Comparison of ENCODE assay signal across 20 cellular contexts in genomic region chr3:64134882-64135281, GRCh38.
DNase-seq lines count a peak whose midpoint lies in the region; TF ChIP-seq lines count a peak whose summit lies in the region.
"Had no signal": no experiment of that assay in that cellular context is flagged by ENCODE, and none has a peak within 500 bp of the region (broad histone marks: within the 10 kb centered on the region; RNA-seq: fewer than 3 reads in every experiment).

No MANE protein-coding gene starts in this region.

- no peak overlapping the region for H3K27ac ChIP-seq in endodermal cell (ENCODE audit: low read depth, low read length)
- peak overlapping the region; percentile 96 for H3K27ac ChIP-seq in smooth muscle cell (ENCODE audit: low read depth)
- H3K27ac ChIP-seq in stomach, result peak overlapping the region in 1 of 5 donors; percentile 41
- no peak overlapping the region for H3K27ac ChIP-seq in coronary artery
- H3K27ac ChIP-seq: 22Rv1, BLaER1, C4-2B had no signal

- intact Hi-C loops in head of caudate nucleus (cut with DNase I) (no loop called here), stomach (cut with DNase I; ENCODE audit: low total_unique reads) (no loop called here)

- 85 to 90% methylated on average over 3 of the region's 3 CpGs for WGBS in endodermal cell (ENCODE audit: insufficient coverage in 1 of 2, insufficient read length in 1 of 2), 2 experiments
- 30% methylated on average over 3 of the region's 3 CpGs for WGBS in smooth muscle cell (ENCODE audit: low lambda C conversion rate)
- 34 to 56% (median 46%) methylated on average over 3 of the region's 3 CpGs for WGBS in stomach, 5 donors

- peaks cover 28% of the 10 kb centered on the region for H3F3A ChIP-seq in smooth muscle cell (ENCODE audit: low read depth)

- TF ChIP-seq POLR2A in stomach (IDR thresholded peaks at IDR 0.05), result no peak

- H3K9me3 ChIP-seq in endodermal cell (ENCODE audit: control insufficient read depth, low read length) (no peaks in the 10 kb centered on the region), smooth muscle cell (replicated peaks; ENCODE audit: low read depth) (no peaks in the 10 kb centered on the region), stomach (no peaks in the 10 kb centered on the region)
- H3K9me3 ChIP-seq: BLaER1 had no signal

- peaks cover 24% of the 10 kb centered on the region for H3K79me2 ChIP-seq in smooth muscle cell (ENCODE audit: low read depth)

- H3K27me3 ChIP-seq in endodermal cell (ENCODE audit: control insufficient read depth, insufficient read depth, low read length, poor library complexity, severe bottlenecking) (no peaks in the 10 kb centered on the region), smooth muscle cell (ENCODE audit: low read depth) (no peaks in the 10 kb centered on the region), stomach (no peaks in the 10 kb centered on the region)
- H3K27me3 ChIP-seq: BLaER1 had no signal

- H3K4me2 ChIP-seq in smooth muscle cell, result peak overlapping the region; percentile 63
- H3K4me2 ChIP-seq: BLaER1, GM23338 had no signal

- H3K9ac ChIP-seq in endodermal cell (ENCODE audit: extremely low read depth, low read length, poor library complexity, severe bottlenecking) (no peak overlapping the region), smooth muscle cell (ENCODE audit: low read depth) (peak overlapping the region; percentile 66)
- H3K9ac ChIP-seq: BLaER1 had no signal

- no peak for TF ChIP-seq EP300 in stomach (IDR thresholded peaks at IDR 0.05)

- peaks cover 56% of the 10 kb centered on the region for H3K4me1 Mint-ChIP-seq in endodermal cell
- H3K4me1 Mint-ChIP-seq: B cell; CD4-positive, CD25-positive, alpha-beta regulatory T cell had no signal

- H3K36me3 ChIP-seq in endodermal cell (ENCODE audit: control insufficient read depth, insufficient read depth, low read length), result no peaks in the 10 kb centered on the region
- no peaks in the 10 kb centered on the region for H3K36me3 ChIP-seq in smooth muscle cell (ENCODE audit: low read depth)
- peaks cover 0 to 3% (median 0%) of the 10 kb centered on the region in 4 donors for H3K36me3 ChIP-seq in stomach
- H3K36me3 ChIP-seq: BLaER1 had no signal

- peak; percentile 5 for DNase-seq in D341Med (ENCODE audit: low spot score)
- peak; percentile 20 for DNase-seq in endodermal cell
- peak in 26 of 42 donors; percentile 19 to 79 (median 41) for DNase-seq in head of caudate nucleus
- DNase-seq in smooth muscle cell (lab: John Stamatoyannopoulos, UW; ENCODE audit: unreplicated experiment), result no peak
- DNase-seq in DMS153 treated with DMSO at 0.1 percent for 48 hours (lab: John Stamatoyannopoulos, UW; ENCODE audit: unreplicated experiment), result no peak
- no peak for DNase-seq in stomach
- DNase-seq in NCI-H748 (lab: John Stamatoyannopoulos, UW; ENCODE audit: unreplicated experiment), result no peak
- DNase-seq in coronary artery (ENCODE audit: low spot score), result no peak
- DNase-seq: Caco-2; CD4-positive, CD25-positive, alpha-beta regulatory T cell; CD8-positive, alpha-beta T cell; DMS 273 treated with DMSO at 0.1 percent for 48 hours; DMS53; DMS79 treated with DMSO at 0.1 percent for 48 hours; H9 had no signal

- H3K36me3 Mint-ChIP-seq in endodermal cell (ENCODE audit: low read depth), result no peaks in the 10 kb centered on the region
- H3K36me3 Mint-ChIP-seq: CD4-positive, CD25-positive, alpha-beta regulatory T cell; CD8-positive, alpha-beta T cell had no signal

- TF ChIP-seq CTCF in endodermal cell (conservative IDR thresholded peaks at IDR 0.05) (no peak), smooth muscle cell (IDR thresholded peaks at IDR 0.05; ENCODE audit: borderline replicate concordance, insufficient read depth, poor library complexity, severe bottlenecking) (no peak), stomach (IDR thresholded peaks at IDR 0.05) (no peak), coronary artery (IDR thresholded peaks at IDR 0.05) (no peak)

- H3K9me3 Mint-ChIP-seq in endodermal cell, result no peaks in the 10 kb centered on the region
- H3K9me3 Mint-ChIP-seq: CD8-positive, alpha-beta T cell; GM23338; H9 had no signal

- no peaks in the 10 kb centered on the region for H3K27me3 Mint-ChIP-seq in endodermal cell (ENCODE audit: insufficient read depth)
- H3K27me3 Mint-ChIP-seq: B cell had no signal

- H3K4me1 ChIP-seq in endodermal cell (ENCODE audit: control insufficient read depth, insufficient read depth, low read length), result peaks cover 7% of the 10 kb centered on the region
- peaks cover 26% of the 10 kb centered on the region for H3K4me1 ChIP-seq in smooth muscle cell (ENCODE audit: low read depth)
- peaks cover 0 to 47% (median 5%) of the 10 kb centered on the region in 4 donors for H3K4me1 ChIP-seq in stomach
- H3K4me1 ChIP-seq: BLaER1 had no signal

- no peak overlapping the region for H2AFZ ChIP-seq in smooth muscle cell (ENCODE audit: low read depth)
- H2AFZ ChIP-seq: GM23338 had no signal

- peaks cover 40% of the 10 kb centered on the region for H4K20me1 ChIP-seq in smooth muscle cell (ENCODE audit: low read depth)
- H4K20me1 ChIP-seq: BLaER1 had no signal

- peak overlapping the region; percentile 13 for H3K27ac Mint-ChIP-seq in endodermal cell
- H3K27ac Mint-ChIP-seq: B cell; CD4-positive, CD25-positive, alpha-beta regulatory T cell; CD8-positive, alpha-beta T cell; GM23338; H9 had no signal

- H3K4me3 Mint-ChIP-seq in endodermal cell, result no peak overlapping the region
- H3K4me3 Mint-ChIP-seq: B cell; CD4-positive, CD25-positive, alpha-beta regulatory T cell; CD8-positive, alpha-beta T cell; GM23338; H9 had no signal

- H3K4me3 ChIP-seq in endodermal cell (ENCODE audit: low read length) (no peak overlapping the region), smooth muscle cell (no peak overlapping the region), stomach (no peak overlapping the region), coronary artery (no peak overlapping the region)
- H3K4me3 ChIP-seq: BLaER1, GM23338 had no signal

Comparison
In these comparisons a context has a peak if more than half of its experiments do, and no peak if none do; other contexts are left out.
1. DNase-seq: peak in D341Med (single experiment), endodermal cell (single experiment) and head of caudate nucleus (26 of 42); none in smooth muscle cell (single experiment), DMS153 treated with DMSO at 0.1 percent for 48 hours (single experiment), stomach (single experiment), NCI-H748 (single experiment) and coronary artery (single experiment).